ENCODE assay signal across 31 cellular contexts in genomic region chr7:138024334-138024691, GRCh38. TPM values are rescaled to one million over a fixed set of nuclear protein-coding genes. Genes with fewer than 3 reads are reported as not detected.
"Had no signal": no experiment of that assay in that cellular context is flagged by ENCODE, and none has a peak within 500 bp of the region (broad histone marks: within the 10 kb centered on the region; RNA-seq: fewer than 3 reads in every experiment).

No MANE protein-coding gene starts in this region.

- H3K36me3 ChIP-seq: adrenal gland, gastrocnemius medialis, ovary, suprapubic skin, tibial artery, WERI-Rb-1 had no signal

- DNase-seq: activated CD4-positive, CD25-positive, alpha-beta regulatory T cell treated with anti-CD3 and anti-CD28 coated beads, Interleukin-2, amount 50 U/mL, for 72 hours; activated CD8-positive, alpha-beta memory T cell treated with anti-CD3 and anti-CD28 coated beads, Interleukin-2, amount 50 U/mL, for 4 hours; activated gamma-delta T cell; activated T-cell treated with anti-CD3 and anti-CD28 coated beads, Interleukin-2, amount 50 U/mL, for 1 hour; adrenal gland; aorta; body of pancreas; dorsolateral prefrontal cortex; effector memory CD4-positive, alpha-beta T cell; erythroblast; gastrocnemius medialis; glutamatergic neuron; islet precursor cell; left ventricle myocardium superior; mammary epithelial cell; ovary; stimulated activated CD4-positive, alpha-beta T cell treated with anti-CD3 and anti-CD28 coated beads, Interleukin-4, amount 100 ng/mL, for 24 hours; T-helper 17 cell; T1000; tibial artery; WERI-Rb-1 had no signal

- H3K36me3 Mint-ChIP-seq: stimulated activated memory B cell treated with anti-CD40 and anti-IgM and Interleukin-4, amounts not matched to agents 10 μg/mL and 1 μg/mL and 100 μg/mL, for 72 hours had no signal

- ATAC-seq: body of pancreas; gastrocnemius medialis; left ventricle myocardium superior; sciatic nerve; stimulated activated memory B cell treated with anti-CD40 and anti-IgM and Interleukin-4, amounts not matched to agents 10 μg/mL and 1 μg/mL and 100 μg/mL, for 72 hours; T-helper 17 cell had no signal

- H3K9me3 ChIP-seq: adrenal gland, body of pancreas, gastrocnemius medialis, ovary, suprapubic skin, tibial artery had no signal

- H3K4me3 ChIP-seq: adrenal gland, body of pancreas, dorsolateral prefrontal cortex, gastrocnemius medialis, ovary, skin epidermis, suprapubic skin, tibial artery had no signal

- H3K27ac Mint-ChIP-seq: activated naive CD4-positive, alpha-beta T cell treated with anti-CD3 and anti-CD28 coated beads, Interleukin-2, amount 50 U/mL, for 72 hours; progenitor cell of endocrine pancreas; stimulated activated memory B cell treated with anti-CD40 and anti-IgM and Interleukin-4, amounts not matched to agents 10 μg/mL and 1 μg/mL and 100 μg/mL, for 72 hours; T-helper 17 cell had no signal

- H3K27me3 ChIP-seq: adrenal gland, body of pancreas, gastrocnemius medialis, ovary, tibial artery had no signal

- H3K9me3 Mint-ChIP-seq: activated naive CD4-positive, alpha-beta T cell treated with anti-CD3 and anti-CD28 coated beads, Interleukin-2, amount 50 U/mL, for 72 hours; stimulated activated memory B cell treated with anti-CD40 and anti-IgM and Interleukin-4, amounts not matched to agents 10 μg/mL and 1 μg/mL and 100 μg/mL, for 72 hours had no signal

- H3K4me3 Mint-ChIP-seq: stimulated activated memory B cell treated with anti-CD40 and anti-IgM and Interleukin-4, amounts not matched to agents 10 μg/mL and 1 μg/mL and 100 μg/mL, for 72 hours; T-helper 17 cell had no signal

- H3K27me3 Mint-ChIP-seq: progenitor cell of endocrine pancreas; stimulated activated memory B cell treated with anti-CD40 and anti-IgM and Interleukin-4, amounts not matched to agents 10 μg/mL and 1 μg/mL and 100 μg/mL, for 72 hours had no signal

- H3K4me1 Mint-ChIP-seq: T-helper 17 cell had no signal

- H3K27ac ChIP-seq: adrenal gland, body of pancreas, dorsolateral prefrontal cortex, gastrocnemius medialis, ovary, skin epidermis, suprapubic skin, tibial artery, WERI-Rb-1 had no signal

- H3K4me1 ChIP-seq: adrenal gland, body of pancreas, gastrocnemius medialis, suprapubic skin, tibial artery had no signal

RNA-seq across cellular contexts. Expression of gene AKR1D1, which starts 51.9 kb away (rescaled TPM):
- total RNA-seq: activated CD8-positive, alpha-beta memory T cell treated with anti-CD3 and anti-CD28 coated beads for 36 hours; activated naive CD4-positive, alpha-beta T cell treated with anti-CD3 and anti-CD28 coated beads, Interleukin-2, amount 50 U/mL, for 72 hours; aorta; body of pancreas; dorsolateral prefrontal cortex; left ventricle myocardium superior; mammary epithelial cell; ovary; renal cortical epithelial cell; sciatic nerve; T-helper 17 cell; urinary bladder had no signal
- polyA plus RNA-seq: aorta, mammary epithelial cell, neural cell, ovary, urinary bladder had no signal
